In the genomic region with DNA sequence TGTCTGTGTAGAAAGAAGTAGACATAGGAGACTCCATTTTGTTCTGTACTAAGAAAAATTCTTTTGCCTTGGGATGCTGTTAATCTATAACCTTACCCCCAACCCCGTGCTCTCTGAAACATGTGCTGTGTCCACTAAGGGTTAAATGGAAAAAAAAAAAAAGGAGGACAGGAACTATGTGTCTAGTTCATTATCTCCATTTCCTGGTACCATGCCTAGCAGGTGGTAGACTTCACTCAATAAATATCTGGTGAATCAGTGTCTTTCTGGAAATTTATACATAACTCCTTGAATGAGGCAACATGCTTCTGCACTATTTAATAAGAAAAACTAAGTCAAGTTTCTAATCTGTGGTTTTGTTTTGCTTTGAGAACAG, we compare ENCODE assay signal across 7 cellular contexts. TPM values are rescaled to one million over a fixed set of nuclear protein-coding genes. Genes with fewer than 3 reads are reported as not detected.
A peak's percentile ranks its signal among the peaks of the same experiment; 100 is the strongest.
DNase-seq lines count a peak whose midpoint lies in the region; ATAC-seq, FAIRE-seq and TF ChIP-seq lines count a peak whose summit lies in the region.
"Not testable (repeated sequence)": the region's sequence is repeated elsewhere in the genome, so short reads cannot be mapped to it uniquely, and the experiment has no call there.
"Had no signal": no experiment of that assay in that cellular context is flagged by ENCODE, and none has a peak within 500 bp of the region (broad histone marks: within the 10 kb centered on the region; RNA-seq: fewer than 3 reads in every experiment).

No MANE protein-coding gene starts in this region.

- peaks cover 41% of the 10 kb centered on the region for H3K79me2 ChIP-seq in K562 (ENCODE audit: control insufficient read depth, insufficient read depth, low read length)

- peak overlapping the region; percentile 90 for H2AFZ ChIP-seq in K562 (ENCODE audit: low read depth, low read length)

- DNase-seq in SK-N-MC (ENCODE audit: low read depth, low spot score); K562 (ENCODE audit: extremely low read depth in 1 of 4, low spot score in 3 of 4); cardiac muscle cell (ENCODE audit: low read depth in 1 of 2, low spot score in 1 of 2); thyroid gland: not testable (repeated sequence)

- H3K4me3 ChIP-seq in GM12875 (ENCODE audit: low read depth, low read length) (peak overlapping the region; percentile 71), SK-N-MC (peak overlapping the region; percentile 82), K562 (peak overlapping the region; percentile 68), cardiac muscle cell (peak overlapping the region; percentile 67), thyroid gland (replicated peaks in 1 of 3) (peak overlapping the region in 1 of 3 donors; percentile 36)

- in situ Hi-C loops in K562 (cut with MboI): not testable (repeated sequence)

- H3K27me3 Mint-ChIP-seq in nephron (ENCODE audit: low read depth): not testable (repeated sequence)

- not testable (repeated sequence) for TF ChIP-seq POLR2A in K562 (conservative IDR thresholded peaks at IDR 0.05); thyroid gland (IDR thresholded peaks at IDR 0.05)

- H3K36me3 ChIP-seq in SK-N-MC (ENCODE audit: insufficient read depth, low read length) (peaks cover 29% of the 10 kb centered on the region), K562 (ENCODE audit: control insufficient read depth, insufficient read depth, low read length) (peaks cover 29% of the 10 kb centered on the region)
- H3K36me3 ChIP-seq in cardiac muscle cell, thyroid gland: not testable (repeated sequence)

- CTCF ChIA-PET in K562 (lab: Yijun Ruan, JAX; ENCODE audit: low intra/inter-chr PET ratio): interaction anchor here (0.6 kb wide), 1 partner anchor 28 kb away, joined by 3 read pairs; no protein-coding TSS in a partner anchor

- not testable (repeated sequence) for H3K9me3 Mint-ChIP-seq in nephron

- peaks cover 16% of the 10 kb centered on the region for H3K4me1 Mint-ChIP-seq in nephron

- not testable (repeated sequence) for TF ChIP-seq EP300 in K562 (IDR thresholded peaks at IDR 0.05; ENCODE audit: low read length)

- peak overlapping the region; percentile 90 to 97 (median 94) for H3K4me3 Mint-ChIP-seq in nephron

- peak overlapping the region; percentile 95 to 98 (median 97) for H3K27ac Mint-ChIP-seq in nephron

- not testable (repeated sequence) for H3K9me1 ChIP-seq in K562 (ENCODE audit: control insufficient read depth, insufficient read depth, low read length)

- H3K4me1 ChIP-seq in K562 (replicated peaks in 1 of 2; ENCODE audit: control insufficient read depth in 2 of 2, insufficient read depth in 2 of 2, low read length in 2 of 2): peaks cover 13 to 22% of the 10 kb centered on the region in 2 experiments; a peak in 4 of 5 replicates
- H3K4me1 ChIP-seq in cardiac muscle cell (ENCODE audit: low read depth); thyroid gland: not testable (repeated sequence)

- H3K27me3 ChIP-seq in K562 (ENCODE audit: control insufficient read depth in 2 of 2, insufficient read depth in 2 of 2, low read length in 2 of 2); cardiac muscle cell; thyroid gland: not testable (repeated sequence)

- ATAC-seq in K562: not testable (repeated sequence)

- POLR2A ChIA-PET in K562 (lab: Yijun Ruan, JAX): interaction anchor here (0.9 to 3.7 kb wide), 3 partner anchors 8 to 36 kb away, joined by 3 to 22 read pairs (median 4); partner anchors contain the start of gene RPS8

- FAIRE-seq in K562 (lab: Jason Lieb, UNC): not testable (repeated sequence)

- H3K27ac ChIP-seq in SK-N-MC: peak overlapping the region; percentile 84
- H3K27ac ChIP-seq in K562 (ENCODE audit: extremely low read depth, low read depth, low read length): peak overlapping the region; percentile 95
- H3K27ac ChIP-seq in cardiac muscle cell: peak overlapping the region; percentile 80
- H3K27ac ChIP-seq in thyroid gland: peak overlapping the region; percentile 62 to 95 (median 76)

- not testable (repeated sequence) for TF ChIP-seq RAD21 in K562 (CRISPR knock-in tag; conservative IDR thresholded peaks at IDR 0.05 in 1 of 2, IDR thresholded peaks at IDR 0.05 in 1 of 2)

- H3K9ac ChIP-seq in SK-N-MC (ENCODE audit: insufficient read length): peak overlapping the region; percentile 88
- peak overlapping the region; percentile 96 to 97; a peak in 3 of 4 replicates for H3K9ac ChIP-seq in K562 (ENCODE audit: insufficient read depth in 1 of 2, low read depth in 2 of 2, low read length in 2 of 2)

- intact Hi-C loops in K562 (cut with micrococcal nuclease): loop anchor here (1.0 to 2.0 kb wide), 2 partner anchors 8 to 36 kb away; partner anchors contain the start of genes RNU5D-1 and RPS8
- intact Hi-C loops in thyroid gland (cut with DNase I): not testable (repeated sequence)

- peak overlapping the region; percentile 94 for H3K4me2 ChIP-seq in K562 (ENCODE audit: insufficient read depth, low read length)

- WGBS in K562 (ENCODE audit: insufficient coverage, low coverage, missing lambda C conversion rate): 14% methylated on average over 1 of the region's 1 CpG
- 73 to 94% methylated on average over 1 of the region's 1 CpG for WGBS in thyroid gland, 2 donors

- TSS peak; percentile 99 for BruUV-seq in K562 (replicated peaks; lab: Mats Ljungman, UMichigan)

- not testable (repeated sequence) for H4K20me1 ChIP-seq in K562 (replicated peaks; ENCODE audit: control insufficient read depth, insufficient read depth, low read length)

- not testable (repeated sequence) for TF ChIP-seq CTCF in GM12875 (IDR thresholded peaks at IDR 0.05; ENCODE audit: borderline replicate concordance, insufficient read depth, low read depth, low read length); K562 (IDR thresholded peaks at IDR 0.05 in 2 of 3, conservative IDR thresholded peaks at IDR 0.05 in 1 of 3; ENCODE audit: insufficient read depth in 2 of 3, low read depth in 1 of 3, low read length in 3 of 3); cardiac muscle cell (IDR thresholded peaks at IDR 0.05; ENCODE audit: low read depth, low read length); nephron (IDR thresholded peaks at IDR 0.05; ENCODE audit: unreplicated experiment in 3 of 3); thyroid gland (IDR thresholded peaks at IDR 0.05)

- not testable (repeated sequence) for H3K9me3 ChIP-seq in SK-N-MC (ENCODE audit: low read depth, low read length); K562 (replicated peaks; ENCODE audit: control insufficient read depth, insufficient read depth, low read depth, low read length); cardiac muscle cell (ENCODE audit: low read depth); thyroid gland

- not testable (repeated sequence) for H3K36me3 Mint-ChIP-seq in nephron (ENCODE audit: low read depth)

RNA-seq across cellular contexts. Expression of gene KIF2C, which starts 0.7 kb away (rescaled TPM):
- total RNA-seq in K562 (2011; cell fraction: chromatin; rRNA removed; ENCODE audit: low replicate concordance): 211 and 292 TPM in 2 replicates
- total RNA-seq in K562 (2011; cell fraction: nucleolus; rRNA removed): 153 and 166 TPM in 2 replicates
- 123 and 160 TPM in 2 replicates for total RNA-seq in K562 (2011; cell fraction: nucleoplasm; rRNA removed)
- total RNA-seq in K562 (2014; rRNA removed) (143 and 159 TPM in 2 replicates), K562 (2014; rRNA removed; fragmentation: Illumina TruSeq; extraction: Trizol) (169 and 184 TPM in 2 replicates), K562 (2015; rRNA removed; fragmentation: Illumina TruSeq; extraction: Trizol) (160 and 164 TPM in 2 replicates), K562 (2021) (156 and 173 TPM in 2 replicates), cardiac muscle cell (11.0 and 80.8 TPM in 2 replicates), thyroid gland (1 to 10 TPM in 2 of 4 donors, under 1 TPM in 2; 0.63 to 1.2 (median 1.0) TPM)
- polyA plus RNA-seq in K562 (2011; rRNA removed) (214 and 226 TPM in 2 replicates), K562 (2014; fragmentation: Illumina TruSeq; extraction: Trizol) (196 and 210 TPM in 2 replicates), K562 (2014; fragmentation: Nextera tagmentation; extraction: Ambion mirVana) (100 to 1,000 TPM in 1 of 2 experiments, 10 to 100 TPM in 1; 84.9 to 161 TPM), K562 (2014; rRNA removed) (163 and 183 TPM in 2 replicates), cardiac muscle cell (10.0 and 82.5 TPM in 2 replicates)
- polyA plus RNA-seq in K562 (2011; cell fraction: cytosol; rRNA removed): 117 and 189 TPM in 2 replicates
- polyA plus RNA-seq in K562 (2011; cell fraction: nucleus; rRNA removed): 195 and 253 TPM in 2 replicates
- polyA plus RNA-seq in K562 (2012): 113 and 166 TPM in 2 replicates
- 259 and 260 TPM in 2 replicates for polyA minus RNA-seq in K562 (2011; rRNA and poly(A)+ RNA removed)
- polyA minus RNA-seq in K562 (2011; cell fraction: cytosol; rRNA and poly(A)+ RNA removed): 113 and 120 TPM in 2 replicates
- 52.5 and 93.7 TPM in 2 replicates for polyA minus RNA-seq in K562 (2011; cell fraction: nucleus; rRNA and poly(A)+ RNA removed)

RNA-seq across cellular contexts. Expression of gene RNU5D-1, which starts 8.0 kb away (rescaled TPM):
- under 0.01 TPM in 2 replicates for total RNA-seq in K562 (2011; cell fraction: chromatin; rRNA removed; ENCODE audit: low replicate concordance)
- under 0.01 TPM in 2 replicates for total RNA-seq in K562 (2011; cell fraction: nucleolus; rRNA removed)
- total RNA-seq in K562 (2011; cell fraction: nucleoplasm; rRNA removed): under 0.01 TPM in 2 replicates
- not detected in 2 replicates for total RNA-seq in K562 (2014; rRNA removed)
- not detected in 2 replicates for total RNA-seq in K562 (2014; rRNA removed; fragmentation: Illumina TruSeq; extraction: Trizol)
- under 0.01 TPM in 1 of 2 replicates, not detected in the other for total RNA-seq in K562 (2015; rRNA removed; fragmentation: Illumina TruSeq; extraction: Trizol)
- total RNA-seq in K562 (2021): not detected in 2 replicates
- polyA plus RNA-seq in K562 (2011; rRNA removed): under 0.01 TPM in 1 of 2 replicates, not detected in the other
- polyA plus RNA-seq in K562 (2011; cell fraction: cytosol; rRNA removed): not detected in 2 replicates
- polyA plus RNA-seq in K562 (2011; cell fraction: nucleus; rRNA removed): under 0.01 TPM in 2 replicates
- polyA plus RNA-seq in K562 (2012): not detected in 2 replicates
- not detected in 2 replicates for polyA plus RNA-seq in K562 (2014; fragmentation: Illumina TruSeq; extraction: Trizol)
- not detected for polyA plus RNA-seq in K562 (2014; fragmentation: Nextera tagmentation; extraction: Ambion mirVana)
- polyA plus RNA-seq in K562 (2014; rRNA removed): not detected in 2 replicates
- under 0.01 TPM in 2 replicates for polyA minus RNA-seq in K562 (2011; rRNA and poly(A)+ RNA removed)
- polyA minus RNA-seq in K562 (2011; cell fraction: cytosol; rRNA and poly(A)+ RNA removed): 577 and 1,449 TPM in 2 replicates
- polyA minus RNA-seq in K562 (2011; cell fraction: nucleus; rRNA and poly(A)+ RNA removed): under 0.01 TPM in 2 replicates
- total RNA-seq in cardiac muscle cell: not detected in 2 replicates
- not detected in 2 replicates for polyA plus RNA-seq in cardiac muscle cell
- not detected for total RNA-seq in thyroid gland
- total RNA-seq: Daoy had no signal

RNA-seq across cellular contexts. Expression of gene RPS8, which starts 36.4 kb away (rescaled TPM):
- 542 and 786 TPM in 2 replicates for total RNA-seq in K562 (2011; cell fraction: chromatin; rRNA removed; ENCODE audit: low replicate concordance)
- 948 and 967 TPM in 2 replicates for total RNA-seq in K562 (2011; cell fraction: nucleolus; rRNA removed)
- total RNA-seq in K562 (2011; cell fraction: nucleoplasm; rRNA removed): 930 and 1,480 TPM in 2 replicates
- total RNA-seq in K562 (2014; rRNA removed) (3,851 and 4,431 TPM in 2 replicates), K562 (2014; rRNA removed; fragmentation: Illumina TruSeq; extraction: Trizol) (2,850 and 3,258 TPM in 2 replicates), K562 (2015; rRNA removed; fragmentation: Illumina TruSeq; extraction: Trizol) (3,074 and 3,307 TPM in 2 replicates), K562 (2021) (3,109 and 3,518 TPM in 2 replicates), cardiac muscle cell (2,166 and 2,475 TPM in 2 replicates), thyroid gland (1,000 to 10,000 TPM; 1,167 to 2,709 (median 1,595) TPM)
- polyA plus RNA-seq in K562 (2011; rRNA removed) (2,871 and 3,497 TPM in 2 replicates), K562 (2014; fragmentation: Illumina TruSeq; extraction: Trizol) (2,545 and 2,717 TPM in 2 replicates), K562 (2014; fragmentation: Nextera tagmentation; extraction: Ambion mirVana) (1,000 to 10,000 TPM; 2,431 to 2,562 TPM), K562 (2014; rRNA removed) (3,694 and 4,168 TPM in 2 replicates), cardiac muscle cell (534 and 651 TPM in 2 replicates)
- polyA plus RNA-seq in K562 (2011; cell fraction: cytosol; rRNA removed): 2,484 and 3,204 TPM in 2 replicates
- polyA plus RNA-seq in K562 (2011; cell fraction: nucleus; rRNA removed): 1,065 and 1,968 TPM in 2 replicates
- polyA plus RNA-seq in K562 (2012): 3,267 and 3,835 TPM in 2 replicates
- 1,274 and 1,304 TPM in 2 replicates for polyA minus RNA-seq in K562 (2011; rRNA and poly(A)+ RNA removed)
- 927 and 1,052 TPM in 2 replicates for polyA minus RNA-seq in K562 (2011; cell fraction: cytosol; rRNA and poly(A)+ RNA removed)
- 256 and 454 TPM in 2 replicates for polyA minus RNA-seq in K562 (2011; cell fraction: nucleus; rRNA and poly(A)+ RNA removed)

RNA-seq across cellular contexts. Expression of gene BEST4, which starts 49.0 kb away (rescaled TPM):
- 0.23 TPM in 1 of 2 replicates, not detected in the other for total RNA-seq in K562 (2011; cell fraction: chromatin; rRNA removed; ENCODE audit: low replicate concordance)
- not detected in 2 replicates for total RNA-seq in K562 (2011; cell fraction: nucleolus; rRNA removed)
- total RNA-seq in K562 (2011; cell fraction: nucleoplasm; rRNA removed): 0.38 TPM in 1 of 2 replicates, not detected in the other
- total RNA-seq in K562 (2014; rRNA removed) (not detected in 2 replicates), K562 (2014; rRNA removed; fragmentation: Illumina TruSeq; extraction: Trizol) (not detected in 2 replicates), K562 (2015; rRNA removed; fragmentation: Illumina TruSeq; extraction: Trizol) (not detected in 2 replicates), K562 (2021) (not detected in 2 replicates), cardiac muscle cell (0.32 and 0.98 TPM in 2 replicates), thyroid gland (under 1 TPM in 2 of 4 donors, not detected in 2; 0.42 to 0.56 TPM)
- polyA plus RNA-seq in K562 (2011; rRNA removed) (0.05 and 0.07 TPM in 2 replicates), K562 (2014; fragmentation: Illumina TruSeq; extraction: Trizol) (not detected in 2 replicates), K562 (2014; fragmentation: Nextera tagmentation; extraction: Ambion mirVana) (not detected), K562 (2014; rRNA removed) (0.11 TPM in 1 of 2 replicates, not detected in the other), cardiac muscle cell (1.4 and 1.5 TPM in 2 replicates)
- 0.07 and 0.13 TPM in 2 replicates for polyA plus RNA-seq in K562 (2011; cell fraction: cytosol; rRNA removed)
- 0.24 and 0.60 TPM in 2 replicates for polyA plus RNA-seq in K562 (2011; cell fraction: nucleus; rRNA removed)
- polyA plus RNA-seq in K562 (2012): 0.04 and 0.06 TPM in 2 replicates
- polyA minus RNA-seq in K562 (2011; rRNA and poly(A)+ RNA removed): not detected in 2 replicates
- not detected in 2 replicates for polyA minus RNA-seq in K562 (2011; cell fraction: cytosol; rRNA and poly(A)+ RNA removed)
- not detected in 2 replicates for polyA minus RNA-seq in K562 (2011; cell fraction: nucleus; rRNA and poly(A)+ RNA removed)
- total RNA-seq: Daoy had no signal
